ENCODE assay signal across 27 cellular contexts in genomic region chr5:16169550-16169949, GRCh38. TPM values are rescaled to one million over a fixed set of nuclear protein-coding genes. Genes with fewer than 3 reads are reported as not detected.
"Had no signal": no experiment of that assay in that cellular context is flagged by ENCODE, and none has a peak within 500 bp of the region (broad histone marks: within the 10 kb centered on the region; RNA-seq: fewer than 3 reads in every experiment).

No MANE protein-coding gene starts in this region.

- H3K4me1 ChIP-seq: gastrocnemius medialis, heart right ventricle, spleen, transverse colon had no signal

- H3K4me1 Mint-ChIP-seq: naive thymus-derived CD4-positive, alpha-beta T cell; nephron progenitor cell; stimulated activated naive B cell treated with anti-CD40 and anti-IgM and Interleukin-4, amounts not matched to agents 10 μg/mL and 1 μg/mL and 100 μg/mL, for 72 hours; stimulated activated naive CD8-positive, alpha-beta T cell treated with anti-CD3 and anti-CD28 coated beads, Interleukin-15, amount 100 ng/mL, for 72 hours had no signal

- H3K36me3 Mint-ChIP-seq: naive thymus-derived CD4-positive, alpha-beta T cell; stimulated activated naive B cell treated with anti-CD40 and anti-IgM and Interleukin-4, amounts not matched to agents 10 μg/mL and 1 μg/mL and 100 μg/mL, for 72 hours had no signal

- H3K27me3 ChIP-seq: transverse colon had no signal

- H3K9me3 Mint-ChIP-seq: nephron progenitor cell had no signal

- H3K4me3 Mint-ChIP-seq: naive thymus-derived CD4-positive, alpha-beta T cell; nephron progenitor cell; stimulated activated naive B cell treated with anti-CD40 and anti-IgM and Interleukin-4, amounts not matched to agents 10 μg/mL and 1 μg/mL and 100 μg/mL, for 72 hours; stimulated activated naive CD8-positive, alpha-beta T cell treated with anti-CD3 and anti-CD28 coated beads, Interleukin-15, amount 100 ng/mL, for 72 hours had no signal

- H3K27ac Mint-ChIP-seq: naive thymus-derived CD4-positive, alpha-beta T cell; nephron progenitor cell; stimulated activated naive B cell treated with anti-CD40 and anti-IgM and Interleukin-4, amounts not matched to agents 10 μg/mL and 1 μg/mL and 100 μg/mL, for 72 hours; stimulated activated naive CD8-positive, alpha-beta T cell treated with anti-CD3 and anti-CD28 coated beads, Interleukin-15, amount 100 ng/mL, for 72 hours had no signal

- ATAC-seq: esophagus mucosa; gastrocnemius medialis; heart right ventricle; left lobe of liver; naive thymus-derived CD4-positive, alpha-beta T cell; sciatic nerve; stimulated activated naive B cell treated with anti-CD40 and anti-IgM and Interleukin-4, amounts not matched to agents 10 μg/mL and 1 μg/mL and 100 μg/mL, for 72 hours; stimulated activated naive CD8-positive, alpha-beta T cell treated with anti-CD3 and anti-CD28 coated beads, Interleukin-15, amount 100 ng/mL, for 72 hours had no signal

- H3K27me3 Mint-ChIP-seq: stimulated activated naive B cell treated with anti-CD40 and anti-IgM and Interleukin-4, amounts not matched to agents 10 μg/mL and 1 μg/mL and 100 μg/mL, for 72 hours had no signal

- DNase-seq: effector memory CD4-positive, alpha-beta T cell; gastrocnemius medialis; heart right ventricle; hypothalamus; mammary epithelial cell; naive thymus-derived CD4-positive, alpha-beta T cell; nephron progenitor cell; posterior cingulate gyrus; spleen; stimulated activated CD4-positive, alpha-beta T cell treated with anti-CD3 and anti-CD28 coated beads, Interleukin-15, amount 100 ng/mL, for 24 hours; stimulated activated CD4-positive, alpha-beta T cell treated with anti-CD3 and anti-CD28 coated beads, Interleukin-1b, Interleukin-23, amount 100 ng/mL, for 48 hours; stimulated activated CD4-positive, alpha-beta T cell treated with anti-CD3 and anti-CD28 coated beads, Interleukin-4, amount 100 ng/mL, for 4 hours; stimulated activated naive B cell treated with anti-CD40 and anti-IgM and Interleukin-4, amounts not matched to agents 10 μg/mL and 1 μg/mL and 100 μg/mL, for 72 hours; stimulated activated naive CD8-positive, alpha-beta T cell treated with anti-CD3 and anti-CD28 coated beads, Interleukin-15, amount 100 ng/mL, for 72 hours; transverse colon had no signal

- H3K9me3 ChIP-seq: gastrocnemius medialis, heart right ventricle, spleen, thoracic aorta, transverse colon had no signal

- H3K36me3 ChIP-seq: gastrocnemius medialis, heart right ventricle, spleen, thoracic aorta, transverse colon had no signal

- H3K4me3 ChIP-seq: gastrocnemius medialis, heart right ventricle, spleen, thoracic aorta, transverse colon had no signal

RNA-seq across cellular contexts. Expression of gene MARCHF11, which starts 10.0 kb away (rescaled TPM):
- total RNA-seq: esophagus mucosa; fibroblast of villous mesenchyme; gastrocnemius medialis; left lobe of liver; lower leg skin; mammary epithelial cell; mesenteric fat pad; mononuclear cell; naive thymus-derived CD4-positive, alpha-beta T cell; osteocyte; pulmonary artery endothelial cell; sciatic nerve; spleen; subcutaneous adipose tissue; thoracic aorta; transverse colon; ureter had no signal
- polyA plus RNA-seq: mammary epithelial cell; naive thymus-derived CD4-positive, alpha-beta T cell; spleen had no signal
